Comparison of ENCODE assay signal across 13 cellular contexts in the genomic region with DNA sequence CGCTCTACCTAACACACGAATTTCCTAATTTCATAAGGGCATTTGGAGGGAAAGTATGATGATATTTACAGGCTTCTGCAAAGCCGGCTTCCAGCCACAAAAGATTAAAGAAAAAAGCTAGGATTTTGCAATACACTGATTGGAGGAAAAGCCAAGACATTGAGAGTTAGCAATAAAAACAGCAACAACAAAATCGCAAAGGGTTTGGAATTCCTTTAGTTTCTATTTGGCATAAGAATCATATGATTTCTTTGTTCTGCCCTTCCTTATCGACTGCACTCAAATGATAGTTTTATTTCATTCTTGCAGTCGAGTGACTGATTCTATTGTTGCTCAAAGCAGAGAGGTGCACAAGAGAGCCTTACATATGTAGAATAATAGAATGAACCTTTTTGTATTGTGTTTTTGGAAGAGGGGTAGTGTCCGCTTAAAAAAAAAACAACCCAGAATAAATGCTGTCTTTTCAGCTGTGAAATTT. TPM values are rescaled to one million over a fixed set of nuclear protein-coding genes. Genes with fewer than 3 reads are reported as not detected.
DNase-seq lines count a peak whose midpoint lies in the region; ATAC-seq and TF ChIP-seq lines count a peak whose summit lies in the region.
"Had no signal": no experiment of that assay in that cellular context is flagged by ENCODE, and none has a peak within 500 bp of the region (broad histone marks: within the 10 kb centered on the region; RNA-seq: fewer than 3 reads in every experiment).

No MANE protein-coding gene starts in this region.

- H3K4me1 Mint-ChIP-seq in GM23338 = peaks cover 60% of the 10 kb centered on the region
- H3K4me1 Mint-ChIP-seq in activated T-cell treated with anti-CD3 and anti-CD28 coated beads, Interleukin-2, amount 50 U/mL, for 24 hours (ENCODE audit: low read depth) = peaks cover 7% of the 10 kb centered on the region

- TF ChIP-seq CTCF in GM23338 (conservative IDR thresholded peaks at IDR 0.05; ENCODE audit: low read depth in 2 of 2) (no peak), ascending aorta (IDR thresholded peaks at IDR 0.05) (no peak), hepatocyte (IDR thresholded peaks at IDR 0.05; ENCODE audit: poor library complexity) (no peak)

- peak overlapping the region; percentile 96 for H3K27ac ChIP-seq in GM23338 (ENCODE audit: low read depth)
- H3K27ac ChIP-seq in ascending aorta = peak overlapping the region; percentile 86 to 100
- peak overlapping the region; percentile 98 for H3K27ac ChIP-seq in hepatocyte
- peak overlapping the region; percentile 77 for H3K27ac ChIP-seq in skeletal muscle tissue (ENCODE audit: low read depth, low read length)
- H3K27ac ChIP-seq: SJCRH30 had no signal

- H3K36me3 ChIP-seq in GM23338 (ENCODE audit: insufficient read depth) (peaks cover 8% of the 10 kb centered on the region; the same call in 1 of the 2 replicates), ascending aorta (no peaks in the 10 kb centered on the region), hepatocyte (replicated peaks; ENCODE audit: insufficient read depth, low read depth) (no peaks in the 10 kb centered on the region), skeletal muscle tissue (ENCODE audit: control insufficient read depth in 3 of 3, insufficient read depth in 3 of 3, low read length in 3 of 3) (no peaks in the 10 kb centered on the region)
- H3K36me3 ChIP-seq: SJCRH30 had no signal

- H3K9me3 Mint-ChIP-seq in GM23338 = no peaks in the 10 kb centered on the region; the same call in 2 of the 3 replicates
- H3K9me3 Mint-ChIP-seq in activated T-cell treated with anti-CD3 and anti-CD28 coated beads, Interleukin-2, amount 50 U/mL, for 24 hours = no peaks in the 10 kb centered on the region
- H3K9me3 Mint-ChIP-seq: CD4-positive, alpha-beta memory T cell; dendritic cell treated with granulocyte-macrophage colony-stimulating factor and Interleukin-4, amounts not matched to agents 40 ng/mL and 50 ng/mL, for 4 days had no signal

- peaks cover 21% of the 10 kb centered on the region for H3K79me2 ChIP-seq in GM23338 (replicated peaks; ENCODE audit: insufficient read depth)
- peaks cover 27% of the 10 kb centered on the region for H3K79me2 ChIP-seq in hepatocyte

- intact Hi-C loops in ascending aorta (cut with DNase I) = loop anchor here (5.0 kb wide), 1 partner anchor 132 kb away; no protein-coding TSS in a partner anchor

- peak overlapping the region; percentile 84 for H3K4me3 Mint-ChIP-seq in GM23338
- H3K4me3 Mint-ChIP-seq in activated T-cell treated with anti-CD3 and anti-CD28 coated beads, Interleukin-2, amount 50 U/mL, for 24 hours = no peak overlapping the region
- H3K4me3 Mint-ChIP-seq: dendritic cell treated with granulocyte-macrophage colony-stimulating factor and Interleukin-4, amounts not matched to agents 40 ng/mL and 50 ng/mL, for 4 days had no signal

- H2AFZ ChIP-seq in GM23338 (no peak overlapping the region), hepatocyte (peak overlapping the region; percentile 23)

- H3F3A ChIP-seq in GM23338 (replicated peaks; ENCODE audit: low read depth) = peaks cover 16% of the 10 kb centered on the region; the same call in 1 of the 2 replicates

- H3K4me2 ChIP-seq in GM23338 (peak overlapping the region; percentile 72), hepatocyte (peak overlapping the region; percentile 81)

- H3K27me3 ChIP-seq in GM23338 (ENCODE audit: insufficient read depth) = no peaks in the 10 kb centered on the region
- H3K27me3 ChIP-seq in ascending aorta = no peaks in the 10 kb centered on the region
- no peaks in the 10 kb centered on the region for H3K27me3 ChIP-seq in hepatocyte
- no peaks in the 10 kb centered on the region for H3K27me3 ChIP-seq in skeletal muscle tissue (ENCODE audit: control insufficient read depth in 3 of 3, insufficient read depth in 3 of 3, low read length in 3 of 3)
- H3K27me3 ChIP-seq: SJCRH30 had no signal

- peak overlapping the region; percentile 99 for H3K27ac Mint-ChIP-seq in GM23338
- no peak overlapping the region for H3K27ac Mint-ChIP-seq in activated T-cell treated with anti-CD3 and anti-CD28 coated beads, Interleukin-2, amount 50 U/mL, for 24 hours
- H3K27ac Mint-ChIP-seq: CD4-positive, alpha-beta memory T cell; dendritic cell treated with granulocyte-macrophage colony-stimulating factor and Interleukin-4, amounts not matched to agents 40 ng/mL and 50 ng/mL, for 4 days had no signal

- no peaks in the 10 kb centered on the region for H4K20me1 ChIP-seq in GM23338 (replicated peaks; ENCODE audit: insufficient read depth)
- H4K20me1 ChIP-seq in hepatocyte (ENCODE audit: insufficient read depth, poor library complexity, severe bottlenecking) = no peaks in the 10 kb centered on the region

- H3K9me2 ChIP-seq in GM23338 (ENCODE audit: insufficient read depth) (no peaks in the 10 kb centered on the region), hepatocyte (replicated peaks; ENCODE audit: insufficient read depth) (no peaks in the 10 kb centered on the region)

- H3K4me3 ChIP-seq in GM23338 = peak overlapping the region; percentile 68
- H3K4me3 ChIP-seq in ascending aorta = peak overlapping the region in 1 of 2 donors; percentile 24
- H3K4me3 ChIP-seq in hepatocyte = no peak overlapping the region
- H3K4me3 ChIP-seq in skeletal muscle tissue (ENCODE audit: low read length in 3 of 3) = peak overlapping the region in 1 of 3 donors; percentile 3
- H3K4me3 ChIP-seq: SJCRH30 had no signal

- H3K4me1 ChIP-seq in GM23338 (ENCODE audit: insufficient read depth) = peaks cover 39% of the 10 kb centered on the region
- H3K4me1 ChIP-seq in ascending aorta = peaks cover 7 to 54% of the 10 kb centered on the region in 2 donors
- H3K4me1 ChIP-seq in hepatocyte (ENCODE audit: insufficient read depth) = peaks cover 52% of the 10 kb centered on the region
- peaks cover 36 to 46% (median 43%) of the 10 kb centered on the region in 3 donors for H3K4me1 ChIP-seq in skeletal muscle tissue (ENCODE audit: control insufficient read depth in 3 of 3, insufficient read depth in 3 of 3, low read length in 3 of 3)

- no peak for DNase-seq in GM23338 (ENCODE audit: low spot score)
- no peak for DNase-seq in ascending aorta (ENCODE audit: low spot score in 2 of 2)
- no peak for DNase-seq in hepatocyte (ENCODE audit: low spot score)
- no peak for DNase-seq in AG20443 (ENCODE audit: low spot score)
- DNase-seq in activated T-cell treated with anti-CD3 and anti-CD28 coated beads, Interleukin-2, amount 50 U/mL, for 24 hours = no peak
- DNase-seq in COLO829 (ENCODE audit: low spot score) = no peak
- no peak for DNase-seq in ureter (ENCODE audit: low spot score)
- DNase-seq: CD4-positive, alpha-beta memory T cell; NCI-H526; SJCRH30; stimulated activated naive CD8-positive, alpha-beta T cell treated with anti-CD3 and anti-CD28 coated beads, Interleukin-15, Interleukin-2, amounts not matched to agents 100 U/mL and 50 U/mL, for 24 hours had no signal

- no peaks in the 10 kb centered on the region for H3K9me3 ChIP-seq in ascending aorta
- H3K9me3 ChIP-seq in hepatocyte (ENCODE audit: low read depth) = no peaks in the 10 kb centered on the region
- no peaks in the 10 kb centered on the region for H3K9me3 ChIP-seq in skeletal muscle tissue (ENCODE audit: control insufficient read depth in 3 of 3, low read length in 3 of 3)
- H3K9me3 ChIP-seq: SJCRH30 had no signal

- ATAC-seq in GM23338 = no peak
- ATAC-seq: stimulated activated naive CD8-positive, alpha-beta T cell treated with anti-CD3 and anti-CD28 coated beads, Interleukin-15, Interleukin-2, amounts not matched to agents 100 U/mL and 50 U/mL, for 24 hours had no signal

- peak overlapping the region in 2 of 3 donors; percentile 47 to 54 for H3K9ac ChIP-seq in skeletal muscle tissue (ENCODE audit: low read depth in 1 of 3, low read length in 3 of 3)

- H3K36me3 Mint-ChIP-seq in GM23338 (ENCODE audit: low read depth) = peaks cover 20% of the 10 kb centered on the region
- H3K36me3 Mint-ChIP-seq in activated T-cell treated with anti-CD3 and anti-CD28 coated beads, Interleukin-2, amount 50 U/mL, for 24 hours (ENCODE audit: low read depth) = no peaks in the 10 kb centered on the region

- WGBS in hepatocyte (ENCODE audit: low lambda C conversion rate, missing lambda C conversion rate) = 50% methylated on average over 7 of the region's 7 CpGs

- peaks cover 19% of the 10 kb centered on the region for H3K27me3 Mint-ChIP-seq in GM23338 (ENCODE audit: insufficient read depth, low read depth, poor library complexity)
- peaks cover 60% of the 10 kb centered on the region for H3K27me3 Mint-ChIP-seq in activated T-cell treated with anti-CD3 and anti-CD28 coated beads, Interleukin-2, amount 50 U/mL, for 24 hours

TF ChIP-seq in GM23338, 12 proteins besides CTCF, POLR2A, EP300 and RAD21 (continues in another document):
- TF ChIP-seq, protein P1, sequence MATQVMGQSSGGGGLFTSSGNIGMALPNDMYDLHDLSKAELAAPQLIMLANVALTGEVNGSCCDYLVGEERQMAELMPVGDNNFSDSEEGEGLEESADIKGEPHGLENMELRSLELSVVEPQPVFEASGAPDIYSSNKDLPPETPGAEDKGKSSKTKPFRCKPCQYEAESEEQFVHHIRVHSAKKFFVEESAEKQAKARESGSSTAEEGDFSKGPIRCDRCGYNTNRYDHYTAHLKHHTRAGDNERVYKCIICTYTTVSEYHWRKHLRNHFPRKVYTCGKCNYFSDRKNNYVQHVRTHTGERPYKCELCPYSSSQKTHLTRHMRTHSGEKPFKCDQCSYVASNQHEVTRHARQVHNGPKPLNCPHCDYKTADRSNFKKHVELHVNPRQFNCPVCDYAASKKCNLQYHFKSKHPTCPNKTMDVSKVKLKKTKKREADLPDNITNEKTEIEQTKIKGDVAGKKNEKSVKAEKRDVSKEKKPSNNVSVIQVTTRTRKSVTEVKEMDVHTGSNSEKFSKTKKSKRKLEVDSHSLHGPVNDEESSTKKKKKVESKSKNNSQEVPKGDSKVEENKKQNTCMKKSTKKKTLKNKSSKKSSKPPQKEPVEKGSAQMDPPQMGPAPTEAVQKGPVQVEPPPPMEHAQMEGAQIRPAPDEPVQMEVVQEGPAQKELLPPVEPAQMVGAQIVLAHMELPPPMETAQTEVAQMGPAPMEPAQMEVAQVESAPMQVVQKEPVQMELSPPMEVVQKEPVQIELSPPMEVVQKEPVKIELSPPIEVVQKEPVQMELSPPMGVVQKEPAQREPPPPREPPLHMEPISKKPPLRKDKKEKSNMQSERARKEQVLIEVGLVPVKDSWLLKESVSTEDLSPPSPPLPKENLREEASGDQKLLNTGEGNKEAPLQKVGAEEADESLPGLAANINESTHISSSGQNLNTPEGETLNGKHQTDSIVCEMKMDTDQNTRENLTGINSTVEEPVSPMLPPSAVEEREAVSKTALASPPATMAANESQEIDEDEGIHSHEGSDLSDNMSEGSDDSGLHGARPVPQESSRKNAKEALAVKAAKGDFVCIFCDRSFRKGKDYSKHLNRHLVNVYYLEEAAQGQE (IDR thresholded peaks at IDR 0.05; ENCODE audit: unreplicated experiment) = no peak
- no peak for TF ChIP-seq ZNF114 (CRISPR knock-in tag; IDR thresholded peaks at IDR 0.05)
- no peak for TF ChIP-seq EZH2phosphoT487 (IDR thresholded peaks at IDR 0.05; ENCODE audit: unreplicated experiment)
- no peak for TF ChIP-seq EZH2 (IDR thresholded peaks at IDR 0.05; ENCODE audit: low read depth, unreplicated experiment)

RNA-seq across cellular contexts. Expression of gene ZNF532, which starts 3.9 kb away (rescaled TPM):
- 216 and 225 TPM in 2 replicates for total RNA-seq in GM23338 (2014; rRNA removed; shearing (Covaris generic))
- 49.8 and 51.5 TPM in 2 replicates for polyA plus RNA-seq in GM23338 (2016; fragmentation: Nextera tagmentation; extraction: Ambion mirVana)
- 161 TPM for total RNA-seq in ascending aorta
- total RNA-seq in hepatocyte = 36.5 and 52.0 TPM in 2 replicates
- 13.6 and 15.9 TPM in 2 replicates for polyA plus RNA-seq in hepatocyte
- total RNA-seq in skeletal muscle tissue = 69.4 TPM
- 114 TPM for total RNA-seq in ureter
